8 cellular contexts compared by ENCODE assay signal in genomic region chr5:140174472-140175366, GRCh38. TPM values are rescaled to one million over a fixed set of nuclear protein-coding genes. Genes with fewer than 3 reads are reported as not detected.
DNase-seq lines count a peak whose midpoint lies in the region; ATAC-seq and TF ChIP-seq lines count a peak whose summit lies in the region.

A gene with protein sequence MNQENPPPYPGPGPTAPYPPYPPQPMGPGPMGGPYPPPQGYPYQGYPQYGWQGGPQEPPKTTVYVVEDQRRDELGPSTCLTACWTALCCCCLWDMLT (plus strand): TSS chr5:140175188. CDS start chr5:140194466, 19,278 bp downstream.

- peak within 1 kb of the TSS; percentile 98 to 100 for H3K9ac ChIP-seq in duodenal mucosa (ENCODE audit: low read depth in 1 of 2, low read length in 2 of 2)

- peak; percentile 88 for ATAC-seq in GM19438 (IDR thresholded peaks at IDR 0.05; ENCODE audit: low read depth, unreplicated experiment)
- peak; percentile 92 for ATAC-seq in HG03571 (IDR thresholded peaks at IDR 0.05; ENCODE audit: unreplicated experiment)
- ATAC-seq in activated CD8-positive, alpha-beta T cell treated with anti-CD3 and anti-CD28 coated beads for 36 hours, result peak; percentile 95

- H3K4me1 Mint-ChIP-seq in activated CD8-positive, alpha-beta T cell treated with anti-CD3 and anti-CD28 coated beads for 36 hours (ENCODE audit: low read depth), result peaks cover 8% of the 10 kb centered on the region

- H3K27me3 Mint-ChIP-seq in activated CD8-positive, alpha-beta T cell treated with anti-CD3 and anti-CD28 coated beads for 36 hours, result peaks cover 4% of the 10 kb centered on the region

- intact Hi-C loops in activated CD8-positive, alpha-beta T cell treated with anti-CD3 and anti-CD28 coated beads for 36 hours (cut with micrococcal nuclease), result no loop called here
- intact Hi-C loops in lower leg skin (cut with DNase I; ENCODE audit: low total_unique reads), result no loop called here

- no peaks in the 10 kb centered on the region for H3K9me3 Mint-ChIP-seq in activated CD8-positive, alpha-beta T cell treated with anti-CD3 and anti-CD28 coated beads for 36 hours

- DNase-seq in CD1c-positive myeloid dendritic cell (ENCODE audit: extremely low spot score) (peak; percentile 98), NCI-H82 treated with DMSO at 0.1 percent for 48 hours (lab: John Stamatoyannopoulos, UW; ENCODE audit: unreplicated experiment) (peak; percentile 76), lower leg skin (ENCODE audit: low spot score in 2 of 2) (peak; percentile 94 to 99)
- DNase-seq in activated CD8-positive, alpha-beta T cell treated with anti-CD3 and anti-CD28 coated beads for 36 hours, result peak; percentile 96
- DNase-seq in stimulated activated CD4-positive, alpha-beta T cell treated with anti-CD3 and anti-CD28 coated beads, Interleukin-4, amount 100 ng/mL, for 48 hours (ENCODE audit: low read depth in 2 of 2), result peak; percentile 91 to 92

- no peaks in the 10 kb centered on the region for H3K36me3 ChIP-seq in duodenal mucosa (ENCODE audit: control insufficient read depth in 1 of 2, insufficient read depth in 2 of 2, low read length in 2 of 2)

- no peak for TF ChIP-seq CTCF in activated CD8-positive, alpha-beta T cell treated with anti-CD3 and anti-CD28 coated beads for 36 hours (IDR thresholded peaks at IDR 0.05)
- TF ChIP-seq CTCF in lower leg skin (IDR thresholded peaks at IDR 0.05), result no peak

- WGBS in lower leg skin, 2 donors, result 5 to 9% methylated on average over 18 to 30 of the region's 61 CpGs

- H3K27ac ChIP-seq in duodenal mucosa (ENCODE audit: low read depth, low read length), result peak within 1 kb of the TSS; percentile 99

- H3K27ac Mint-ChIP-seq in activated CD8-positive, alpha-beta T cell treated with anti-CD3 and anti-CD28 coated beads for 36 hours, result peak within 1 kb of the TSS; percentile 85

- peak within 1 kb of the TSS; percentile 81 for H3K4me3 Mint-ChIP-seq in activated CD8-positive, alpha-beta T cell treated with anti-CD3 and anti-CD28 coated beads for 36 hours

- CTCF ChIA-PET in activated CD8-positive, alpha-beta T cell treated with anti-CD3 and anti-CD28 coated beads for 36 hours (lab: Charles Lee), result interaction anchor here (0.6 to 2.6 kb wide), 6 partner anchors 14 to 177 kb away, joined by 3 to 8 read pairs (median 3); no protein-coding TSS in a partner anchor

- POLR2A ChIA-PET in activated CD8-positive, alpha-beta T cell treated with anti-CD3 and anti-CD28 coated beads for 36 hours (lab: Charles Lee), result interaction anchor here (0.6 to 1.5 kb wide), 8 partner anchors 15 to 506 kb away, joined by 3 to 5 read pairs (median 3); no protein-coding TSS in a partner anchor

- H3K27me3 ChIP-seq in duodenal mucosa (ENCODE audit: control insufficient read depth in 1 of 2, insufficient read depth in 2 of 2, low read length in 2 of 2), result no peaks in the 10 kb centered on the region

- no peaks in the 10 kb centered on the region for H3K9me3 ChIP-seq in duodenal mucosa (ENCODE audit: control insufficient read depth in 1 of 2, low read length in 2 of 2)

- peak within 1 kb of the TSS; percentile 88 to 94 for H3K4me3 ChIP-seq in duodenal mucosa (ENCODE audit: low read depth in 1 of 2, low read length in 2 of 2)
- H3K4me3 ChIP-seq in lower leg skin (ENCODE audit: low read depth, poor library complexity, severe bottlenecking), result peak within 1 kb of the TSS; percentile 76

- peak in 1 of 2 donors; percentile 5 for TF ChIP-seq POLR2A in lower leg skin (IDR thresholded peaks at IDR 0.05)

- no peaks in the 10 kb centered on the region for H3K36me3 Mint-ChIP-seq in activated CD8-positive, alpha-beta T cell treated with anti-CD3 and anti-CD28 coated beads for 36 hours (ENCODE audit: low read depth)

- peaks cover 20 to 26% of the 10 kb centered on the region in 2 donors for H3K4me1 ChIP-seq in duodenal mucosa (ENCODE audit: control insufficient read depth in 1 of 2, insufficient read depth in 2 of 2, low read length in 2 of 2)

RNA-seq across cellular contexts. Expression of the gene that starts here (rescaled TPM):
- total RNA-seq in activated CD8-positive, alpha-beta T cell treated with anti-CD3 and anti-CD28 coated beads for 36 hours, result 10 to 100 TPM; 15.8 to 18.5 TPM
- total RNA-seq in lower leg skin, result 10 to 100 TPM; 12.9 to 53.6 (median 33.0) TPM

Comparison
In these comparisons a context has a peak if more than half of its experiments do, and no peak if none do; other contexts are left out.
1. Peak in every context shown above with its lines: DNase-seq, ATAC-seq, H3K4me3 ChIP-seq and H3K27ac ChIP-seq.